17 cellular contexts compared by ENCODE assay signal in the genomic region with DNA sequence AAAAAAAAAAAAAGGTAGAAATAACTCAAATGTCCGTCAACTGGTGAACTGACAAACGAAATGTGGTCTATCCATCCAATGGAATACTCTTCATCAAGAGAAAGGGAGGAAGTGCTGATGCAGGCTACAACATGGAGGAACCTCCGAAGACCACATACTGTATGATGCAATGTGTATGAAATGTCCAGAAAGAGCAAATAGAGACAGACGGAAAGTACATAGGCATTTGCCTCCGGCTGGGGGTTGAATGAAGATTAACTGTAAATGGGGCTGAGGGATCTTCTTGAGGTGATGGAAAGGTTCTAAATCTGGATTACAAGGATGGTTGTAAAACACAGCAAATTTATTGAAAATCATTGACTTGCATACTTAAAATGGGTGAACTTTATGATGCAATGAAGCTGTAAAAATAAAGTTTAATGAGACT. TPM values are rescaled to one million over a fixed set of nuclear protein-coding genes. Genes with fewer than 3 reads are reported as not detected.
DNase-seq lines count a peak whose midpoint lies in the region; ATAC-seq, FAIRE-seq and TF ChIP-seq lines count a peak whose summit lies in the region.
"Had no signal": no experiment of that assay in that cellular context is flagged by ENCODE, and none has a peak within 500 bp of the region (broad histone marks: within the 10 kb centered on the region; RNA-seq: fewer than 3 reads in every experiment).

No MANE protein-coding gene starts in this region.

- H2AFZ ChIP-seq in HepG2 (ENCODE audit: low read length) = no peak overlapping the region
- H2AFZ ChIP-seq in smooth muscle cell (ENCODE audit: low read depth) = no peak overlapping the region

- POLR2A ChIA-PET in HepG2 (lab: Yijun Ruan, JAX) = interaction anchor here (0.8 to 3.7 kb wide), 5 partner anchors 9 to 60 kb away, joined by 3 to 43 read pairs (median 9); no protein-coding TSS in a partner anchor

- no peaks in the 10 kb centered on the region for H3K27me3 ChIP-seq in HepG2 (ENCODE audit: control insufficient read depth in 1 of 2, insufficient read depth in 2 of 2, low read length in 2 of 2)
- H3K27me3 ChIP-seq in right lobe of liver = no peaks in the 10 kb centered on the region
- H3K27me3 ChIP-seq in smooth muscle cell (ENCODE audit: low read depth) = no peaks in the 10 kb centered on the region
- H3K27me3 ChIP-seq: body of pancreas, pancreas had no signal

- FAIRE-seq in HepG2 (lab: Jason Lieb, UNC) (peak; percentile 74), D721Med (lab: Jason Lieb, UNC) (no peak)
- FAIRE-seq: pancreas had no signal

- TF ChIP-seq CTCF in HepG2 (CRISPR knock-in tag; IDR thresholded peaks at IDR 0.05) (no peak), right lobe of liver (IDR thresholded peaks at IDR 0.05) (no peak), brain (conservative IDR thresholded peaks at IDR 0.05) (no peak), smooth muscle cell (IDR thresholded peaks at IDR 0.05; ENCODE audit: borderline replicate concordance, insufficient read depth, poor library complexity, severe bottlenecking) (no peak), D721Med (IDR thresholded peaks at IDR 0.05; ENCODE audit: insufficient read depth, missing control alignments) (no peak)

- H3K4me1 ChIP-seq in HepG2 (ENCODE audit: insufficient read depth, low read length) (peaks cover 27% of the 10 kb centered on the region), right lobe of liver (no peaks in the 10 kb centered on the region), smooth muscle cell (ENCODE audit: low read depth) (peaks cover 18% of the 10 kb centered on the region)
- H3K4me1 ChIP-seq: body of pancreas, pancreas had no signal

- H3K4me3 Mint-ChIP-seq in brain = no peak overlapping the region
- H3K4me3 Mint-ChIP-seq: activated CD4-positive, alpha-beta memory T cell treated with anti-CD3 and anti-CD28 coated beads for 36 hours; effector memory CD8-positive, alpha-beta T cell had no signal

- TF ChIP-seq RAD21 in HepG2 (CRISPR knock-in tag; IDR thresholded peaks at IDR 0.05) = no peak

- H4K20me1 ChIP-seq in HepG2 (ENCODE audit: insufficient read depth, low read length) = no peaks in the 10 kb centered on the region
- no peaks in the 10 kb centered on the region for H4K20me1 ChIP-seq in smooth muscle cell (ENCODE audit: low read depth)

- intact Hi-C loops in HepG2 (cut with micrococcal nuclease; ENCODE audit: unreplicated experiment) = no loop called here
- intact Hi-C loops in right lobe of liver (cut with DNase I) = no loop called here

- H3K27ac Mint-ChIP-seq in brain = peak overlapping the region in 3 of 5 experiments; percentile 18 to 76 (median 49)
- H3K27ac Mint-ChIP-seq: activated CD4-positive, alpha-beta memory T cell treated with anti-CD3 and anti-CD28 coated beads for 36 hours; effector memory CD8-positive, alpha-beta T cell had no signal

- H3K27me3 Mint-ChIP-seq in brain = peaks cover 2% of the 10 kb centered on the region

- in situ Hi-C loops in HepG2 (cut with HindIII; ENCODE audit: extremely low pct_ligation_motif_present, low pct_unique_long_range_greater_than_20kb) = no loop called here

- peaks cover 0 to 14% (median 4%) of the 10 kb centered on the region in 5 experiments for H3K9me3 Mint-ChIP-seq in brain
- H3K9me3 Mint-ChIP-seq: activated CD4-positive, alpha-beta memory T cell treated with anti-CD3 and anti-CD28 coated beads for 36 hours; effector memory CD8-positive, alpha-beta T cell had no signal

- H3K9ac ChIP-seq in HepG2 (ENCODE audit: insufficient read depth, low read depth, low read length) (no peak overlapping the region), smooth muscle cell (ENCODE audit: low read depth) (peak overlapping the region; percentile 68)

- no peak overlapping the region for H3K4me3 ChIP-seq in HepG2 (replicated peaks in 1 of 3; ENCODE audit: insufficient read depth in 1 of 3, low read depth in 2 of 3, low read length in 3 of 3)
- H3K4me3 ChIP-seq in right lobe of liver = no peak overlapping the region
- no peak overlapping the region for H3K4me3 ChIP-seq in smooth muscle cell
- H3K4me3 ChIP-seq: body of pancreas, pancreas, thoracic aorta had no signal

- H3F3A ChIP-seq in smooth muscle cell (ENCODE audit: low read depth) = peaks cover 13% of the 10 kb centered on the region

- 41% methylated on average over 5 of the region's 5 CpGs for WGBS in HepG2 (ENCODE audit: low lambda C conversion rate)
- 44% methylated on average over 5 of the region's 5 CpGs for WGBS in right lobe of liver (ENCODE audit: insufficient coverage, low coverage, low lambda C conversion rate, missing lambda C conversion rate)
- 46% methylated on average over 5 of the region's 5 CpGs for WGBS in smooth muscle cell (ENCODE audit: low lambda C conversion rate)

- peak in 1 of 2 experiments; percentile 82; a peak in 2 of 4 replicates for TF ChIP-seq EP300 in HepG2 (IDR thresholded peaks at IDR 0.05; ENCODE audit: low read depth in 2 of 2, low read length in 2 of 2)
- TF ChIP-seq EP300 in HepG2 (CRISPR knock-in tag; IDR thresholded peaks at IDR 0.05; ENCODE audit: borderline replicate concordance) = peak; percentile 74; the same call in 1 of the 2 replicates

- BruUV-seq in HepG2 (replicated peaks; lab: Mats Ljungman, UMichigan) = no TSS peak

- peak overlapping the region; percentile 14; the same call in 1 of the 2 replicates for H3K4me2 ChIP-seq in HepG2 (ENCODE audit: low read depth, low read length)
- H3K4me2 ChIP-seq in smooth muscle cell = peak overlapping the region; percentile 36

- ATAC-seq in HepG2 (peak; percentile 75), right lobe of liver (no peak)
- ATAC-seq: body of pancreas; effector memory CD8-positive, alpha-beta T cell; pancreas had no signal

- CTCF ChIA-PET in HepG2 (lab: Yijun Ruan, JAX; ENCODE audit: low intra/inter-chr PET ratio, low total read pairs) = no interaction called here

- H3K79me2 ChIP-seq in HepG2 (ENCODE audit: insufficient read depth, low read length) = no peaks in the 10 kb centered on the region
- H3K79me2 ChIP-seq in smooth muscle cell (ENCODE audit: low read depth) = no peaks in the 10 kb centered on the region

- DNase-seq in HepG2 (ENCODE audit: low spot score) (peak; percentile 77), right lobe of liver (no peak), NOMO-1 (lab: John Stamatoyannopoulos, UW; ENCODE audit: unreplicated experiment in 2 of 2) (peak; percentile 26 to 66), smooth muscle cell (lab: John Stamatoyannopoulos, UW; ENCODE audit: unreplicated experiment) (no peak), dermis blood vessel endothelial cell (no peak), OCI-M2 (lab: John Stamatoyannopoulos, UW; ENCODE audit: unreplicated experiment) (no peak), D721Med (ENCODE audit: insufficient read length, low spot score) (no peak)
- DNase-seq: activated CD4-positive, alpha-beta memory T cell treated with anti-CD3 and anti-CD28 coated beads for 36 hours; body of pancreas; effector memory CD8-positive, alpha-beta T cell; glutamatergic neuron; NCI-H1092; pancreas; RPMI8226; T1000 had no signal

- H3K9me3 ChIP-seq in HepG2 (ENCODE audit: low read length) (no peaks in the 10 kb centered on the region), right lobe of liver (no peaks in the 10 kb centered on the region), smooth muscle cell (replicated peaks; ENCODE audit: low read depth) (no peaks in the 10 kb centered on the region)
- H3K9me3 ChIP-seq: body of pancreas, pancreas, thoracic aorta had no signal

- peak overlapping the region; percentile 47 for H3K27ac ChIP-seq in HepG2 (ENCODE audit: extremely low read length, insufficient read depth, low read length)
- no peak overlapping the region for H3K27ac ChIP-seq in right lobe of liver
- peak overlapping the region; percentile 95 for H3K27ac ChIP-seq in smooth muscle cell (ENCODE audit: low read depth)
- H3K27ac ChIP-seq: body of pancreas, pancreas, thoracic aorta had no signal

- H3K4me1 Mint-ChIP-seq in brain = peaks cover 47% of the 10 kb centered on the region

- H3K36me3 Mint-ChIP-seq in brain = no peaks in the 10 kb centered on the region
- H3K36me3 Mint-ChIP-seq: activated CD4-positive, alpha-beta memory T cell treated with anti-CD3 and anti-CD28 coated beads for 36 hours had no signal

- no peak for TF ChIP-seq POLR2A in HepG2 (IDR thresholded peaks at IDR 0.05; ENCODE audit: insufficient read depth in 1 of 2, low read depth in 2 of 2, low read length in 2 of 2)
- no peak for TF ChIP-seq POLR2A in right lobe of liver (IDR thresholded peaks at IDR 0.05)

- H3K36me3 ChIP-seq in HepG2 (replicated peaks in 1 of 2; ENCODE audit: control insufficient read depth in 1 of 2, insufficient read depth in 2 of 2, low read length in 2 of 2) (no peaks in the 10 kb centered on the region), right lobe of liver (no peaks in the 10 kb centered on the region), smooth muscle cell (ENCODE audit: low read depth) (no peaks in the 10 kb centered on the region)
- H3K36me3 ChIP-seq: pancreas, thoracic aorta had no signal

RNA-seq across cellular contexts. Expression of gene DLK1, which starts 35.4 kb away (rescaled TPM):
- total RNA-seq in HepG2 (2016; rRNA removed; fragmentation: Illumina TruSeq; extraction: Trizol) (48.2 and 95.5 TPM in 2 replicates), right lobe of liver (10 to 100 TPM in 1 of 6 experiments, 1 to 10 TPM in 2, not detected in 3; 1.7 to 13.4 (median 3.8) TPM), smooth muscle cell (3,515 and 3,549 TPM in 2 replicates), dermis blood vessel endothelial cell (not detected in 2 replicates)
- total RNA-seq in HepG2 (2016; cell fraction: cytosol; rRNA removed; fragmentation: Illumina TruSeq; extraction: Trizol; ENCODE audit: low read depth) = 20.1 and 21.5 TPM in 2 replicates
- total RNA-seq in HepG2 (2016; cell fraction: insoluble cytoplasmic fraction; rRNA removed; fragmentation: Illumina TruSeq; extraction: Trizol) = 42.8 and 103 TPM in 2 replicates
- total RNA-seq in HepG2 (2016; cell fraction: membrane; rRNA removed; fragmentation: Illumina TruSeq; extraction: Trizol) = 36.0 and 50.6 TPM in 2 replicates
- 89.0 and 105 TPM in 2 replicates for total RNA-seq in HepG2 (2016; cell fraction: nucleus; rRNA removed; fragmentation: Illumina TruSeq; extraction: Trizol)
- polyA plus RNA-seq in HepG2 (2011; rRNA removed) (312 and 395 TPM in 2 replicates), brain (ENCODE audit: insufficient read depth, low read depth, low replicate concordance) (233 TPM), smooth muscle cell (10,448 and 15,731 TPM in 2 replicates)
- polyA plus RNA-seq in HepG2 (2011; cell fraction: cytosol; rRNA removed) = 265 and 361 TPM in 2 replicates
- polyA plus RNA-seq in HepG2 (2011; cell fraction: nucleus; rRNA removed) = 341 and 399 TPM in 2 replicates
- polyA plus RNA-seq in HepG2 (2012) = 757 and 768 TPM in 2 replicates
- 47.2 and 71.3 TPM in 2 replicates for polyA plus RNA-seq in HepG2 (2016; cell fraction: cytosol; fragmentation: Illumina TruSeq; extraction: Trizol; ENCODE audit: low read depth)
- polyA plus RNA-seq in HepG2 (2016; cell fraction: insoluble cytoplasmic fraction; fragmentation: Illumina TruSeq; extraction: Trizol; ENCODE audit: low read depth) = 105 and 121 TPM in 2 replicates
- polyA plus RNA-seq in HepG2 (2016; cell fraction: membrane; fragmentation: Illumina TruSeq; extraction: Trizol; ENCODE audit: low read depth) = 59.9 and 79.2 TPM in 2 replicates
- 324 and 361 TPM in 2 replicates for polyA plus RNA-seq in HepG2 (2016; cell fraction: nucleus; fragmentation: Illumina TruSeq; extraction: Trizol; ENCODE audit: insufficient read depth, low read depth)
- polyA minus RNA-seq in HepG2 (2011; rRNA and poly(A)+ RNA removed; ENCODE audit: low replicate concordance) = 0.49 and 99.7 TPM in 2 replicates
- 86.7 and 119 TPM in 2 replicates for polyA minus RNA-seq in HepG2 (2011; cell fraction: cytosol; rRNA and poly(A)+ RNA removed)
- polyA minus RNA-seq in HepG2 (2011; cell fraction: nucleus; rRNA and poly(A)+ RNA removed) = 18.8 and 31.0 TPM in 2 replicates
- total RNA-seq: activated CD4-positive, alpha-beta memory T cell treated with anti-CD3 and anti-CD28 coated beads for 36 hours; thoracic aorta had no signal

Comparison
In these comparisons a context has a peak if more than half of its experiments do, and no peak if none do; other contexts are left out.
1. DNase-seq: peak in HepG2 (single experiment) and NOMO-1 (2 of 2); none in right lobe of liver (0 of 3), smooth muscle cell (single experiment), dermis blood vessel endothelial cell (single experiment), OCI-M2 (single experiment) and D721Med (single experiment).
2. H3K27ac ChIP-seq: peak in HepG2 (single experiment) and smooth muscle cell (single experiment); none in right lobe of liver (0 of 3).
3. RNA of gene DLK1, which starts 35.4 kb away (total RNA-seq): 3,515 to 3,549 TPM in smooth muscle cell; 20.1 to 105 TPM in HepG2, 1.7 to 13.4 TPM in right lobe of liver and not detected in dermis blood vessel endothelial cell; every median in the first group is over 10 times any median in the second.